In the genomic region with DNA sequence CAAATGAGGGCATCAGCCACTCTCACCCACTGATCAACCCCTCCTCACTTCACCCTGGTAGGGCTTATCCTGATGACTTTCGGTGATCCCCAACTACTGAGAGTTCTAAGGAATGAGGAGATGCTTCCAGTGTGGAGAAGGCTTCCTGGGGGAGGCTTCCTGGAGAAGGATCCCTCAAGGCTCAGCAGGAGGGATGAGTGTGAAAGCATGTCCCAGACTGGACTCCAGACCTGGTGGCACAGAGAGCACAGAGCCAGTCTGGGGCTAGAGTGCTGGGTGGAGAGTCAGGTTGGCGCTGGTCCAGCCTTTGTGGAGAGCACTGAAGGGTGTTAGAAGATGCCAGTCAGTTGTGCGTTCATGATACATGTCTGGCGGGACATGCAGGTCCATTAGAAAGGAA, we compare ENCODE assay signal across 8 cellular contexts. TPM values are rescaled to one million over a fixed set of nuclear protein-coding genes. Genes with fewer than 3 reads are reported as not detected.
A peak's percentile ranks its signal among the peaks of the same experiment; 100 is the strongest.
DNase-seq lines count a peak whose midpoint lies in the region; ATAC-seq and TF ChIP-seq lines count a peak whose summit lies in the region.

No MANE protein-coding gene starts in this region.

- TF ChIP-seq CTCF in CD4-positive, alpha-beta T cell (IDR thresholded peaks at IDR 0.05) = no peak
- no peak for TF ChIP-seq CTCF in esophagus muscularis mucosa (IDR thresholded peaks at IDR 0.05)

- no peak for ATAC-seq in CD4-positive, alpha-beta T cell (ENCODE audit: poor library complexity)
- no peak for ATAC-seq in HG02798 (IDR thresholded peaks at IDR 0.05; ENCODE audit: poor library complexity, unreplicated experiment)
- ATAC-seq in HG03039 (IDR thresholded peaks at IDR 0.05; ENCODE audit: unreplicated experiment) = no peak

- POLR2A ChIA-PET in CD4-positive, alpha-beta T cell (lab: Charles Lee) = interaction anchor here (0.6 kb wide), 1 partner anchor 38 kb away, joined by 3 read pairs; no protein-coding TSS in a partner anchor

- H3K4me1 Mint-ChIP-seq in CD4-positive, alpha-beta T cell (ENCODE audit: low read depth) = peaks cover 48% of the 10 kb centered on the region

- WGBS in esophagus muscularis mucosa = 60% methylated on average over 4 of the region's 4 CpGs

- TF ChIP-seq EP300 in esophagus muscularis mucosa (IDR thresholded peaks at IDR 0.05) = no peak

- H3K27me3 ChIP-seq in CD4-positive, alpha-beta T cell (ENCODE audit: control insufficient read depth, insufficient read depth, low read length) = no peaks in the 10 kb centered on the region
- no peaks in the 10 kb centered on the region for H3K27me3 ChIP-seq in esophagus muscularis mucosa

- no peak for TF ChIP-seq POLR2A in esophagus muscularis mucosa (IDR thresholded peaks at IDR 0.05; ENCODE audit: low read depth)

- H3K9me3 ChIP-seq in CD4-positive, alpha-beta T cell (ENCODE audit: control insufficient read depth, low read length) = no peaks in the 10 kb centered on the region
- no peaks in the 10 kb centered on the region for H3K9me3 ChIP-seq in esophagus muscularis mucosa

- intact Hi-C loops in CD4-positive, alpha-beta T cell (cut with DNase I, micrococcal nuclease) = loop anchor here (5.0 to 10.0 kb wide), 2 partner anchors 52 to 55 kb away; partner anchors contain the start of gene PLD6 (in 2 of the 2)
- intact Hi-C loops in esophagus muscularis mucosa (cut with DNase I) = loop anchor here (5.0 to 10.0 kb wide), 2 partner anchors 85 to 148 kb away; partner anchors contain the start of gene FLCN

- H3K4me3 ChIP-seq in esophagus muscularis mucosa = no peak overlapping the region

- peaks cover 33 to 82% (median 77%) of the 10 kb centered on the region in 4 donors for H3K36me3 ChIP-seq in esophagus muscularis mucosa

- peaks cover 22 to 36% (median 30%) of the 10 kb centered on the region in 4 donors for H3K4me1 ChIP-seq in esophagus muscularis mucosa

- H3K27ac Mint-ChIP-seq in CD4-positive, alpha-beta T cell = peak overlapping the region; percentile 81

- no peaks in the 10 kb centered on the region for H3K9me3 Mint-ChIP-seq in CD4-positive, alpha-beta T cell

- CTCF ChIA-PET in CD4-positive, alpha-beta T cell (lab: Charles Lee) = no interaction called here

- H3K4me3 Mint-ChIP-seq in CD4-positive, alpha-beta T cell = peak overlapping the region; percentile 63

- no peaks in the 10 kb centered on the region for H3K27me3 Mint-ChIP-seq in CD4-positive, alpha-beta T cell

- peaks cover 95% of the 10 kb centered on the region for H3K36me3 Mint-ChIP-seq in CD4-positive, alpha-beta T cell (ENCODE audit: low read depth)

- no peak for DNase-seq in CD4-positive, alpha-beta T cell
- DNase-seq in RPMI7951 (ENCODE audit: low read depth) (peak; percentile 32), esophagus muscularis mucosa (ENCODE audit: extremely low spot score) (no peak), renal cortical epithelial cell (ENCODE audit: low read depth) (peak; percentile 27), germinal center (ENCODE audit: low spot score) (no peak), NCI-H82 treated with DMSO at 0.1 percent for 48 hours (lab: John Stamatoyannopoulos, UW; ENCODE audit: unreplicated experiment) (no peak)

- no peak overlapping the region for H3K27ac ChIP-seq in CD4-positive, alpha-beta T cell (ENCODE audit: low read depth, low read length)
- H3K27ac ChIP-seq in esophagus muscularis mucosa (replicated peaks in 1 of 4) = peak overlapping the region; percentile 66 to 79 (median 75)

RNA-seq across cellular contexts. Expression of gene PLD6, which starts 53.7 kb away (rescaled TPM):
- total RNA-seq in CD4-positive, alpha-beta T cell = 1 to 10 TPM; 7.1 to 7.5 TPM
- total RNA-seq in RPMI7951 (2014; rRNA removed; shearing (Covaris generic)) = 0.24 and 0.29 TPM in 2 replicates
- total RNA-seq in esophagus muscularis mucosa (10 to 100 TPM in 1 of 4 donors, 1 to 10 TPM in 3; 3.1 to 13.7 (median 6.9) TPM), renal cortical epithelial cell (1.9 and 3.5 TPM in 2 replicates)

Comparison
In these comparisons a context has a peak if more than half of its experiments do, and no peak if none do; other contexts are left out.
1. DNase-seq: peak in RPMI7951 (single experiment) and renal cortical epithelial cell (single experiment); none in CD4-positive, alpha-beta T cell (0 of 10), esophagus muscularis mucosa (single experiment), germinal center (single experiment) and NCI-H82 treated with DMSO at 0.1 percent for 48 hours (single experiment).